ENCODE assay signal across 8 cellular contexts in the genomic region with DNA sequence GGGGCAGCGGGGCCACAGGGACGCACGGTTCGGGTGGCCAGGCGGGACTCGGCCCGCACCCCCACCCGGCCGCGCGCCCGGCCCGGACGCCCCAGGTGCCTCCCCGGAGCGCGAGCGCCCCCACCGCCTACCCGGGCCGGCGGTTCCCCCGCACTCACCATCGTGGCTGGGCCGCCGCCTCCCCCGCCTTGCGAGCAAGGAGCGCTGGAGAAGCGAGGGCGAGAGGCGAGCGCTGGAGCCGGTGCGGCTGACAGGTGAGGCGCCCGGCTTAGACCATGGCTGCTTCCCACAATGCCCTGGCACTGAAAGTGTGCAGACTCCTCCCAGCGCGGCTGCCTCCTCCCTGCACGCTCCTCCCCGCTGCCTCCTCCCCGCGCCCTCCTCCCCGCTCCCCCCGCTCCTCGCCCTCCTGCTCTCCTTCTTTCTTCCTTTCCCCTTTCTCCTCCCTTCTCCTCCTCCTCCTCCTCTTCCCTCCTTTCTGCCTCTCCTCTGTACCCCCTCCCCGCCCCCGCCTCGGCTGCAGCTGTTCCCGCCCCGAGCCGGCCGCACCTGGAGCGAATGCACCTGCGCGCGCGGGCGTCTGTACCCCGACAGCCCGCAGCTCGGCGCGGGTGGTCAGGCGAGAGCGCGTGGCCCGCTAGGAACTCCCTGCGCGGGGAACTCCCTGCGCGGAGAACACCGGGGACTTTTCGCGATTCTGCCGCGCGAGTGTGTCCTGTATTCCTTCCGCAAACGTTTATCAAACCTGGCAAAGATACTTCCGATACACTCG. TPM values are rescaled to one million over a fixed set of nuclear protein-coding genes. Genes with fewer than 3 reads are reported as not detected.
DNase-seq lines count a peak whose midpoint lies in the region; ATAC-seq, FAIRE-seq and TF ChIP-seq lines count a peak whose summit lies in the region.

Gene AP1S3 (minus strand): TSS at position 293 of the 772 bp plus-strand sequence. CDS start 132 bp downstream, at position 161.

- WGBS in pancreas, 2 donors: 0 to 1% methylated on average over 55 to 82 of the region's 82 CpGs

- intact Hi-C loops in pancreas (cut with DNase I): no loop called here

- peak; percentile 89 for ATAC-seq in GM23338
- ATAC-seq in pancreas: peak; percentile 96 to 98 (median 98)

- H3K9me3 Mint-ChIP-seq in GM23338 (no peaks in the 10 kb centered on the region), glutamatergic neuron (ENCODE audit: unreplicated experiment) (peaks cover 3% of the 10 kb centered on the region), type B pancreatic cell (no peaks in the 10 kb centered on the region)

- H3K9me2 ChIP-seq in GM23338 (ENCODE audit: insufficient read depth): no peaks in the 10 kb centered on the region

- H3K4me3 ChIP-seq in GM23338: peak within 1 kb of the TSS; percentile 84
- H3K4me3 ChIP-seq in pancreas: peak within 1 kb of the TSS; percentile 51 to 79 (median 62)

- TF ChIP-seq CTCF in GM23338 (conservative IDR thresholded peaks at IDR 0.05; ENCODE audit: low read depth in 2 of 2) (peak in 1 of 2 experiments; percentile 30; a peak in 1 of 4 replicates), LNCAP (IDR thresholded peaks at IDR 0.05) (peak; percentile 5; the same call in 1 of the 2 replicates), glutamatergic neuron (IDR thresholded peaks at IDR 0.05; ENCODE audit: partially characterized antibody, unreplicated experiment) (no peak), pancreas (IDR thresholded peaks at IDR 0.05) (no peak), type B pancreatic cell (conservative IDR thresholded peaks at IDR 0.05) (no peak)

- no peaks in the 10 kb centered on the region for H3K36me3 ChIP-seq in GM23338 (ENCODE audit: insufficient read depth)
- H3K36me3 ChIP-seq in pancreas: no peaks in the 10 kb centered on the region

- no peaks in the 10 kb centered on the region for H3K9me3 ChIP-seq in pancreas

- H3K27me3 ChIP-seq in GM23338 (ENCODE audit: insufficient read depth) (no peaks in the 10 kb centered on the region), pancreas (no peaks in the 10 kb centered on the region)

- H3K4me1 Mint-ChIP-seq in GM23338 (peaks cover 42% of the 10 kb centered on the region), glutamatergic neuron (ENCODE audit: low read depth, unreplicated experiment) (no peaks in the 10 kb centered on the region), type B pancreatic cell (ENCODE audit: unreplicated experiment) (peaks cover 5% of the 10 kb centered on the region)

- FAIRE-seq in pancreas (lab: Jason Lieb, UNC): no peak

- peaks cover 27% of the 10 kb centered on the region for H3K79me2 ChIP-seq in GM23338 (replicated peaks; ENCODE audit: insufficient read depth)

- H3K27ac ChIP-seq in GM23338 (ENCODE audit: low read depth) (peak within 1 kb of the TSS; percentile 88), pancreas (peak within 1 kb of the TSS; percentile 42 to 85 (median 75))

- in situ Hi-C loops in SK-MEL-5 (cut with HindIII; ENCODE audit: low pct_unique_long_range_greater_than_20kb, low sequenced_read_pairs): no loop called here

- H3K4me3 Mint-ChIP-seq in GM23338 (peak within 1 kb of the TSS; percentile 91), glutamatergic neuron (ENCODE audit: unreplicated experiment) (peak within 1 kb of the TSS; percentile 94), type B pancreatic cell (peak within 1 kb of the TSS; percentile 96)

- no peaks in the 10 kb centered on the region for H4K20me1 ChIP-seq in GM23338 (replicated peaks; ENCODE audit: insufficient read depth)

- DNase-seq in GDM1 (lab: John Stamatoyannopoulos, UW) (peak; percentile 33), GM23338 (ENCODE audit: low spot score) (peak; percentile 95), SK-MEL-5 (ENCODE audit: low read depth, low spot score) (peak; percentile 64), glutamatergic neuron (peak; percentile 75), pancreas (peak; percentile 82 to 94 (median 85)), type B pancreatic cell (ENCODE audit: extremely low spot score, unreplicated experiment) (peak; percentile 80)
- peak; percentile 74 for DNase-seq in activated naive CD4-positive, alpha-beta T cell treated with Interleukin-2 at 50 U/mL for 16 hours

- H3F3A ChIP-seq in GM23338 (replicated peaks; ENCODE audit: low read depth): peaks cover 7% of the 10 kb centered on the region; the same call in 1 of the 2 replicates

- H3K27me3 Mint-ChIP-seq in GM23338 (ENCODE audit: insufficient read depth, low read depth, poor library complexity) (peaks cover 12% of the 10 kb centered on the region), glutamatergic neuron (ENCODE audit: unreplicated experiment) (peaks cover 2% of the 10 kb centered on the region), type B pancreatic cell (peaks cover 10% of the 10 kb centered on the region)

- H3K4me1 ChIP-seq in GM23338 (ENCODE audit: insufficient read depth) (peaks cover 32% of the 10 kb centered on the region), pancreas (peaks cover 0 to 5% (median 3%) of the 10 kb centered on the region in 3 donors)

- H3K4me2 ChIP-seq in GM23338: peak within 1 kb of the TSS; percentile 90

- H3K27ac Mint-ChIP-seq in GM23338 (peak within 1 kb of the TSS; percentile 74), glutamatergic neuron (ENCODE audit: unreplicated experiment) (no peak within 1 kb of the TSS), type B pancreatic cell (peak within 1 kb of the TSS; percentile 89)

- peak within 1 kb of the TSS; percentile 95 for H2AFZ ChIP-seq in GM23338

- no peaks in the 10 kb centered on the region for H3K36me3 Mint-ChIP-seq in GM23338 (ENCODE audit: low read depth)
- no peaks in the 10 kb centered on the region for H3K36me3 Mint-ChIP-seq in glutamatergic neuron (ENCODE audit: unreplicated experiment)
- no peaks in the 10 kb centered on the region for H3K36me3 Mint-ChIP-seq in type B pancreatic cell

TF ChIP-seq in GM23338, 12 proteins besides CTCF, POLR2A, EP300 and RAD21:
- TF ChIP-seq ZNF114 (CRISPR knock-in tag; IDR thresholded peaks at IDR 0.05): no peak
- TF ChIP-seq, protein P1, sequence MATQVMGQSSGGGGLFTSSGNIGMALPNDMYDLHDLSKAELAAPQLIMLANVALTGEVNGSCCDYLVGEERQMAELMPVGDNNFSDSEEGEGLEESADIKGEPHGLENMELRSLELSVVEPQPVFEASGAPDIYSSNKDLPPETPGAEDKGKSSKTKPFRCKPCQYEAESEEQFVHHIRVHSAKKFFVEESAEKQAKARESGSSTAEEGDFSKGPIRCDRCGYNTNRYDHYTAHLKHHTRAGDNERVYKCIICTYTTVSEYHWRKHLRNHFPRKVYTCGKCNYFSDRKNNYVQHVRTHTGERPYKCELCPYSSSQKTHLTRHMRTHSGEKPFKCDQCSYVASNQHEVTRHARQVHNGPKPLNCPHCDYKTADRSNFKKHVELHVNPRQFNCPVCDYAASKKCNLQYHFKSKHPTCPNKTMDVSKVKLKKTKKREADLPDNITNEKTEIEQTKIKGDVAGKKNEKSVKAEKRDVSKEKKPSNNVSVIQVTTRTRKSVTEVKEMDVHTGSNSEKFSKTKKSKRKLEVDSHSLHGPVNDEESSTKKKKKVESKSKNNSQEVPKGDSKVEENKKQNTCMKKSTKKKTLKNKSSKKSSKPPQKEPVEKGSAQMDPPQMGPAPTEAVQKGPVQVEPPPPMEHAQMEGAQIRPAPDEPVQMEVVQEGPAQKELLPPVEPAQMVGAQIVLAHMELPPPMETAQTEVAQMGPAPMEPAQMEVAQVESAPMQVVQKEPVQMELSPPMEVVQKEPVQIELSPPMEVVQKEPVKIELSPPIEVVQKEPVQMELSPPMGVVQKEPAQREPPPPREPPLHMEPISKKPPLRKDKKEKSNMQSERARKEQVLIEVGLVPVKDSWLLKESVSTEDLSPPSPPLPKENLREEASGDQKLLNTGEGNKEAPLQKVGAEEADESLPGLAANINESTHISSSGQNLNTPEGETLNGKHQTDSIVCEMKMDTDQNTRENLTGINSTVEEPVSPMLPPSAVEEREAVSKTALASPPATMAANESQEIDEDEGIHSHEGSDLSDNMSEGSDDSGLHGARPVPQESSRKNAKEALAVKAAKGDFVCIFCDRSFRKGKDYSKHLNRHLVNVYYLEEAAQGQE (IDR thresholded peaks at IDR 0.05; ENCODE audit: unreplicated experiment): peak; percentile 35
- peak; percentile 82 for TF ChIP-seq ZNF331 (CRISPR knock-in tag; IDR thresholded peaks at IDR 0.05; ENCODE audit: low read depth)
- TF ChIP-seq POLR2AphosphoS5 (IDR thresholded peaks at IDR 0.05; ENCODE audit: low read depth): peak; percentile 58

RNA-seq across cellular contexts. Expression of gene AP1S3, which starts in this region (rescaled TPM):
- 25.5 and 26.2 TPM in 2 replicates for total RNA-seq in GM23338 (2014; rRNA removed; shearing (Covaris generic))
- 7.3 and 8.8 TPM in 2 replicates for polyA plus RNA-seq in GM23338 (2016; fragmentation: Nextera tagmentation; extraction: Ambion mirVana)
- 12.7 and 15.5 TPM in 2 replicates for total RNA-seq in SK-MEL-5 (2014; rRNA removed; shearing (Covaris generic))
- polyA plus RNA-seq in SK-MEL-5 (2015; cell fraction: cytosol; rRNA removed): 20.7 and 26.9 TPM in 2 replicates
- polyA plus RNA-seq in SK-MEL-5 (2015; cell fraction: nucleus; rRNA removed): 6.3 and 8.1 TPM in 2 replicates
- 3.1 TPM for total RNA-seq in glutamatergic neuron (ENCODE audit: unreplicated experiment)
- 1 to 10 TPM; 2.1 to 8.5 (median 4.5) TPM for total RNA-seq in pancreas
- 1 to 10 TPM; 1.9 to 3.1 TPM for polyA plus RNA-seq in pancreas
- total RNA-seq in type B pancreatic cell (ENCODE audit: low replicate concordance): 7.8 and 16.1 TPM in 2 replicates

Comparison
In these comparisons a context has a peak if more than half of its experiments do, and no peak if none do; other contexts are left out.
1. Peak in every context shown above with its lines: DNase-seq, ATAC-seq, H3K4me3 ChIP-seq and H3K27ac ChIP-seq.
2. DNase-seq: peak in every context shown above with its lines; median percentile 95 in GM23338; 85 in pancreas; 80 in type B pancreatic cell; 75 in glutamatergic neuron; 74 in activated naive CD4-positive, alpha-beta T cell treated with Interleukin-2 at 50 U/mL for 16 hours; 64 in SK-MEL-5; 33 in GDM1.